Comparison of ENCODE assay signal across 1 cellular context in the genomic region with DNA sequence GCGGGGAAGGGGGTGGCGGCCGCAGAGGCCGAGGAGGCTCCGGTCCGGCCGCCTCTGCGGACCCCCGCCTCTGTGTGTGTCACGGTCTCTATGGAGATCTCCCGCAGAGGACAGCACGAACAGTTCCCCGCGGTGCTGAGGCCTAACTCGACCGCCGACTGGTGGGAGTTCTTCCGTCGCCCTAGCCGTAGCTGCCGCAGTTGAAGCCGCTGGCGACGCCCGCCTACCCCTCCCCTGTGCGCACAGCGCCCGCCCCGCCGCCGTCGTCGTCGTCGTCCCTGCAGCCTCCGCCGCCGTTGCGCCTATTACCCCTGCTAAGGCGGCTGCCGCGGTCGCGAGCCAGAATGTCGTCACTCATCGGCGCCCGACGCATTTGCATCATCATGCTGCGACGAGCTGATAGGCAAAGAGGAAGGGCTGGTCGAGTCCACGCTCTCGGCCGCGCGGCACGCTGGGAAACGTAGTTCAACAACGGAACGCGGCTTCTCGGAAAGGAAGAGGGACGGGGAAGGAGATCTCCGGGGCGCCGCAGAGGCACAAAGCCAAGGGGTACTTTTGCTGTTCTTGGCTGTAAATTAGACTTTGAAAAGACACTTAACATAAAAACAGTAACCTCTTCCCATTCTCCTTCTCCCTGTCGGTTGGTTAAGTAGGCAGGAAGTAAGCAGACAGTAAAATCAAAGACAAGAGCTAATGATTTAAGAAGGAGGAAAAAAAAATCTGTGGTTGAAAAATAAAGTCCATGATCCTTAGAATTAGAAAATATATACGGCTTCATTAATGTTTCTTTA.
TF ChIP-seq lines count a peak whose summit lies in the region.

A gene (minus strand): TSS at position 346 of the 791 bp plus-strand sequence. CDS start 538 bp downstream, outside the sequence.

TF ChIP-seq in WTC11, 78 proteins besides CTCF, POLR2A, EP300 and RAD21 (continued from another document and continues in another):
- TF ChIP-seq, protein P1, sequence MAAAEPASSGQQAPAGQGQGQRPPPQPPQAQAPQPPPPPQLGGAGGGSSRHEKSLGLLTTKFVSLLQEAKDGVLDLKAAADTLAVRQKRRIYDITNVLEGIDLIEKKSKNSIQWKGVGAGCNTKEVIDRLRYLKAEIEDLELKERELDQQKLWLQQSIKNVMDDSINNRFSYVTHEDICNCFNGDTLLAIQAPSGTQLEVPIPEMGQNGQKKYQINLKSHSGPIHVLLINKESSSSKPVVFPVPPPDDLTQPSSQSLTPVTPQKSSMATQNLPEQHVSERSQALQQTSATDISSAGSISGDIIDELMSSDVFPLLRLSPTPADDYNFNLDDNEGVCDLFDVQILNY (CRISPR knock-in tag; IDR thresholded peaks at IDR 0.05), result peak; percentile 26; the same call in 1 of the 2 replicates
- no peak for TF ChIP-seq SOX15 (CRISPR knock-in tag; IDR thresholded peaks at IDR 0.05)
- no peak for TF ChIP-seq EMX1 (CRISPR knock-in tag; IDR thresholded peaks at IDR 0.05)
- TF ChIP-seq, protein P2, sequence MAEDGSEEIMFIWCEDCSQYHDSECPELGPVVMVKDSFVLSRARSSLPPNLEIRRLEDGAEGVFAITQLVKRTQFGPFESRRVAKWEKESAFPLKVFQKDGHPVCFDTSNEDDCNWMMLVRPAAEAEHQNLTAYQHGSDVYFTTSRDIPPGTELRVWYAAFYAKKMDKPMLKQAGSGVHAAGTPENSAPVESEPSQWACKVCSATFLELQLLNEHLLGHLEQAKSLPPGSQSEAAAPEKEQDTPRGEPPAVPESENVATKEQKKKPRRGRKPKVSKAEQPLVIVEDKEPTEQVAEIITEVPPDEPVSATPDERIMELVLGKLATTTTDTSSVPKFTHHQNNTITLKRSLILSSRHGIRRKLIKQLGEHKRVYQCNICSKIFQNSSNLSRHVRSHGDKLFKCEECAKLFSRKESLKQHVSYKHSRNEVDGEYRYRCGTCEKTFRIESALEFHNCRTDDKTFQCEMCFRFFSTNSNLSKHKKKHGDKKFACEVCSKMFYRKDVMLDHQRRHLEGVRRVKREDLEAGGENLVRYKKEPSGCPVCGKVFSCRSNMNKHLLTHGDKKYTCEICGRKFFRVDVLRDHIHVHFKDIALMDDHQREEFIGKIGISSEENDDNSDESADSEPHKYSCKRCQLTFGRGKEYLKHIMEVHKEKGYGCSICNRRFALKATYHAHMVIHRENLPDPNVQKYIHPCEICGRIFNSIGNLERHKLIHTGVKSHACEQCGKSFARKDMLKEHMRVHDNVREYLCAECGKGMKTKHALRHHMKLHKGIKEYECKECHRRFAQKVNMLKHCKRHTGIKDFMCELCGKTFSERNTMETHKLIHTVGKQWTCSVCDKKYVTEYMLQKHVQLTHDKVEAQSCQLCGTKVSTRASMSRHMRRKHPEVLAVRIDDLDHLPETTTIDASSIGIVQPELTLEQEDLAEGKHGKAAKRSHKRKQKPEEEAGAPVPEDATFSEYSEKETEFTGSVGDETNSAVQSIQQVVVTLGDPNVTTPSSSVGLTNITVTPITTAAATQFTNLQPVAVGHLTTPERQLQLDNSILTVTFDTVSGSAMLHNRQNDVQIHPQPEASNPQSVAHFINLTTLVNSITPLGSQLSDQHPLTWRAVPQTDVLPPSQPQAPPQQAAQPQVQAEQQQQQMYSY (CRISPR knock-in tag; IDR thresholded peaks at IDR 0.05), result no peak
- TF ChIP-seq, protein P3, sequence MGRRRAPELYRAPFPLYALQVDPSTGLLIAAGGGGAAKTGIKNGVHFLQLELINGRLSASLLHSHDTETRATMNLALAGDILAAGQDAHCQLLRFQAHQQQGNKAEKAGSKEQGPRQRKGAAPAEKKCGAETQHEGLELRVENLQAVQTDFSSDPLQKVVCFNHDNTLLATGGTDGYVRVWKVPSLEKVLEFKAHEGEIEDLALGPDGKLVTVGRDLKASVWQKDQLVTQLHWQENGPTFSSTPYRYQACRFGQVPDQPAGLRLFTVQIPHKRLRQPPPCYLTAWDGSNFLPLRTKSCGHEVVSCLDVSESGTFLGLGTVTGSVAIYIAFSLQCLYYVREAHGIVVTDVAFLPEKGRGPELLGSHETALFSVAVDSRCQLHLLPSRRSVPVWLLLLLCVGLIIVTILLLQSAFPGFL (CRISPR knock-in tag; IDR thresholded peaks at IDR 0.05; ENCODE audit: borderline replicate concordance), result no peak
- TF ChIP-seq, protein P4, sequence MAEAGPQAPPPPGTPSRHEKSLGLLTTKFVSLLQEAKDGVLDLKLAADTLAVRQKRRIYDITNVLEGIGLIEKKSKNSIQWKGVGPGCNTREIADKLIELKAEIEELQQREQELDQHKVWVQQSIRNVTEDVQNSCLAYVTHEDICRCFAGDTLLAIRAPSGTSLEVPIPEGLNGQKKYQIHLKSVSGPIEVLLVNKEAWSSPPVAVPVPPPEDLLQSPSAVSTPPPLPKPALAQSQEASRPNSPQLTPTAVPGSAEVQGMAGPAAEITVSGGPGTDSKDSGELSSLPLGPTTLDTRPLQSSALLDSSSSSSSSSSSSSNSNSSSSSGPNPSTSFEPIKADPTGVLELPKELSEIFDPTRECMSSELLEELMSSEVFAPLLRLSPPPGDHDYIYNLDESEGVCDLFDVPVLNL (CRISPR knock-in tag; IDR thresholded peaks at IDR 0.05; ENCODE audit: borderline replicate concordance, low read depth), result no peak
- TF ChIP-seq, protein P5, sequence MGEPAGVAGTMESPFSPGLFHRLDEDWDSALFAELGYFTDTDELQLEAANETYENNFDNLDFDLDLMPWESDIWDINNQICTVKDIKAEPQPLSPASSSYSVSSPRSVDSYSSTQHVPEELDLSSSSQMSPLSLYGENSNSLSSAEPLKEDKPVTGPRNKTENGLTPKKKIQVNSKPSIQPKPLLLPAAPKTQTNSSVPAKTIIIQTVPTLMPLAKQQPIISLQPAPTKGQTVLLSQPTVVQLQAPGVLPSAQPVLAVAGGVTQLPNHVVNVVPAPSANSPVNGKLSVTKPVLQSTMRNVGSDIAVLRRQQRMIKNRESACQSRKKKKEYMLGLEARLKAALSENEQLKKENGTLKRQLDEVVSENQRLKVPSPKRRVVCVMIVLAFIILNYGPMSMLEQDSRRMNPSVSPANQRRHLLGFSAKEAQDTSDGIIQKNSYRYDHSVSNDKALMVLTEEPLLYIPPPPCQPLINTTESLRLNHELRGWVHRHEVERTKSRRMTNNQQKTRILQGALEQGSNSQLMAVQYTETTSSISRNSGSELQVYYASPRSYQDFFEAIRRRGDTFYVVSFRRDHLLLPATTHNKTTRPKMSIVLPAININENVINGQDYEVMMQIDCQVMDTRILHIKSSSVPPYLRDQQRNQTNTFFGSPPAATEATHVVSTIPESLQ (CRISPR knock-in tag; IDR thresholded peaks at IDR 0.05), result no peak
- TF ChIP-seq CBFB (CRISPR knock-in tag; IDR thresholded peaks at IDR 0.05; ENCODE audit: low read depth), result no peak
- TF ChIP-seq, protein P6, sequence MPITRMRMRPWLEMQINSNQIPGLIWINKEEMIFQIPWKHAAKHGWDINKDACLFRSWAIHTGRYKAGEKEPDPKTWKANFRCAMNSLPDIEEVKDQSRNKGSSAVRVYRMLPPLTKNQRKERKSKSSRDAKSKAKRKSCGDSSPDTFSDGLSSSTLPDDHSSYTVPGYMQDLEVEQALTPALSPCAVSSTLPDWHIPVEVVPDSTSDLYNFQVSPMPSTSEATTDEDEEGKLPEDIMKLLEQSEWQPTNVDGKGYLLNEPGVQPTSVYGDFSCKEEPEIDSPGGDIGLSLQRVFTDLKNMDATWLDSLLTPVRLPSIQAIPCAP (CRISPR knock-in tag; IDR thresholded peaks at IDR 0.05), result no peak
- no peak for TF ChIP-seq ZNF263 (CRISPR knock-in tag; IDR thresholded peaks at IDR 0.05; ENCODE audit: low read depth)
- no peak for TF ChIP-seq TCF7 (CRISPR knock-in tag; IDR thresholded peaks at IDR 0.05; ENCODE audit: low read depth)
- no peak for TF ChIP-seq ELF4 (CRISPR knock-in tag; IDR thresholded peaks at IDR 0.05; ENCODE audit: low read depth)
- TF ChIP-seq, protein P7, sequence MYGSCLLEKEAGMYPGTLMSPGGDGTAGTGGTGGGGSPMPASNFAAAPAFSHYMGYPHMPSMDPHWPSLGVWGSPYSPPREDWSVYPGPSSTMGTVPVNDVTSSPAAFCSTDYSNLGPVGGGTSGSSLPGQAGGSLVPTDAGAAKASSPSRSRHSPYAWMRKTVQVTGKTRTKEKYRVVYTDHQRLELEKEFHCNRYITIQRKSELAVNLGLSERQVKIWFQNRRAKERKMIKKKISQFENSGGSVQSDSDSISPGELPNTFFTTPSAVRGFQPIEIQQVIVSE (CRISPR knock-in tag; IDR thresholded peaks at IDR 0.05; ENCODE audit: borderline replicate concordance), result no peak
- TF ChIP-seq, protein P8, sequence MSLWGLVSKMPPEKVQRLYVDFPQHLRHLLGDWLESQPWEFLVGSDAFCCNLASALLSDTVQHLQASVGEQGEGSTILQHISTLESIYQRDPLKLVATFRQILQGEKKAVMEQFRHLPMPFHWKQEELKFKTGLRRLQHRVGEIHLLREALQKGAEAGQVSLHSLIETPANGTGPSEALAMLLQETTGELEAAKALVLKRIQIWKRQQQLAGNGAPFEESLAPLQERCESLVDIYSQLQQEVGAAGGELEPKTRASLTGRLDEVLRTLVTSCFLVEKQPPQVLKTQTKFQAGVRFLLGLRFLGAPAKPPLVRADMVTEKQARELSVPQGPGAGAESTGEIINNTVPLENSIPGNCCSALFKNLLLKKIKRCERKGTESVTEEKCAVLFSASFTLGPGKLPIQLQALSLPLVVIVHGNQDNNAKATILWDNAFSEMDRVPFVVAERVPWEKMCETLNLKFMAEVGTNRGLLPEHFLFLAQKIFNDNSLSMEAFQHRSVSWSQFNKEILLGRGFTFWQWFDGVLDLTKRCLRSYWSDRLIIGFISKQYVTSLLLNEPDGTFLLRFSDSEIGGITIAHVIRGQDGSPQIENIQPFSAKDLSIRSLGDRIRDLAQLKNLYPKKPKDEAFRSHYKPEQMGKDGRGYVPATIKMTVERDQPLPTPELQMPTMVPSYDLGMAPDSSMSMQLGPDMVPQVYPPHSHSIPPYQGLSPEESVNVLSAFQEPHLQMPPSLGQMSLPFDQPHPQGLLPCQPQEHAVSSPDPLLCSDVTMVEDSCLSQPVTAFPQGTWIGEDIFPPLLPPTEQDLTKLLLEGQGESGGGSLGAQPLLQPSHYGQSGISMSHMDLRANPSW (CRISPR knock-in tag; conservative IDR thresholded peaks at IDR 0.05; ENCODE audit: low read depth), result no peak
- TF ChIP-seq FOXK1 (CRISPR knock-in tag; IDR thresholded peaks at IDR 0.05), result peak; percentile 95
- TF ChIP-seq CREB1 (CRISPR knock-in tag; IDR thresholded peaks at IDR 0.05), result peak; percentile 98
- TF ChIP-seq, protein P9, sequence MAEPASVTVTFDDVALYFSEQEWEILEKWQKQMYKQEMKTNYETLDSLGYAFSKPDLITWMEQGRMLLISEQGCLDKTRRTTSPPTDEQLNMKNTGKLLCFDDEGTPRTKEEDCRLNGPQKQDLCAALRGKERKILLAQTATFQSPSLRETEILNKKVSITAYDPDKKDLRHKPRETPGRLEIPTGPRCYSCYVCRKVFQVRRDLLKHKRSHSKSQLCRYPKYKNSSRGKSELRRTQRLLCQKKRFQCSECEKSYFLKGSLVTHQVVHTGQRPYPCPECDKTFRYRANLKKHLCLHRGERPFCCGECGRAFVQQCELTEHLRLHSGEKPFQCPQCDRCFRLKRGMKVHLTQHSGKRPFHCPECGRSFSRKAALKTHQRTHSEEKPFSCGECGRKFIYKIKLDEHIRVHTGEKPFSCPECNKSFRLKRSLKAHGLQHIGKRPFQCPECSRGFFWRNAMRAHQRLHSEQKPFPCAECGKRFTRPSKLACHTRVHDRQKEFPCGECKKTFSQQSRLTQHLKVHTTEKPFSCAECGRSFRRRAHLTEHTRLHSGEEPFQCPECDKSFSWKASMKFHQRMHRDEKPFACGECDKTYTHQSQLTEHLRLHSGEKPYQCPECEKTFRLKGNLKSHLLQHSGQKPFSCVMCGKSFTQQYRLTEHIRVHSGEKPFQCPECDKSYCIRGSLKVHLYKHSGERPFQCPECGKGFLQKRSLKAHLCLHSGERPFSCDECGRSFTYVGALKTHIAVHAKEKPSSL (CRISPR knock-in tag; conservative IDR thresholded peaks at IDR 0.05), result no peak
- no peak; the same call in 1 of the 2 replicates for TF ChIP-seq SMAD4 (CRISPR knock-in tag; IDR thresholded peaks at IDR 0.05)
- no peak for TF ChIP-seq OVOL2 (CRISPR knock-in tag; IDR thresholded peaks at IDR 0.05; ENCODE audit: borderline replicate concordance)
- TF ChIP-seq, protein P10, sequence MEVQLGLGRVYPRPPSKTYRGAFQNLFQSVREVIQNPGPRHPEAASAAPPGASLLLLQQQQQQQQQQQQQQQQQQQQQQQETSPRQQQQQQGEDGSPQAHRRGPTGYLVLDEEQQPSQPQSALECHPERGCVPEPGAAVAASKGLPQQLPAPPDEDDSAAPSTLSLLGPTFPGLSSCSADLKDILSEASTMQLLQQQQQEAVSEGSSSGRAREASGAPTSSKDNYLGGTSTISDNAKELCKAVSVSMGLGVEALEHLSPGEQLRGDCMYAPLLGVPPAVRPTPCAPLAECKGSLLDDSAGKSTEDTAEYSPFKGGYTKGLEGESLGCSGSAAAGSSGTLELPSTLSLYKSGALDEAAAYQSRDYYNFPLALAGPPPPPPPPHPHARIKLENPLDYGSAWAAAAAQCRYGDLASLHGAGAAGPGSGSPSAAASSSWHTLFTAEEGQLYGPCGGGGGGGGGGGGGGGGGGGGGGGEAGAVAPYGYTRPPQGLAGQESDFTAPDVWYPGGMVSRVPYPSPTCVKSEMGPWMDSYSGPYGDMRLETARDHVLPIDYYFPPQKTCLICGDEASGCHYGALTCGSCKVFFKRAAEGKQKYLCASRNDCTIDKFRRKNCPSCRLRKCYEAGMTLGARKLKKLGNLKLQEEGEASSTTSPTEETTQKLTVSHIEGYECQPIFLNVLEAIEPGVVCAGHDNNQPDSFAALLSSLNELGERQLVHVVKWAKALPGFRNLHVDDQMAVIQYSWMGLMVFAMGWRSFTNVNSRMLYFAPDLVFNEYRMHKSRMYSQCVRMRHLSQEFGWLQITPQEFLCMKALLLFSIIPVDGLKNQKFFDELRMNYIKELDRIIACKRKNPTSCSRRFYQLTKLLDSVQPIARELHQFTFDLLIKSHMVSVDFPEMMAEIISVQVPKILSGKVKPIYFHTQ (CRISPR knock-in tag; IDR thresholded peaks at IDR 0.05), result no peak
- TF ChIP-seq, protein P11, sequence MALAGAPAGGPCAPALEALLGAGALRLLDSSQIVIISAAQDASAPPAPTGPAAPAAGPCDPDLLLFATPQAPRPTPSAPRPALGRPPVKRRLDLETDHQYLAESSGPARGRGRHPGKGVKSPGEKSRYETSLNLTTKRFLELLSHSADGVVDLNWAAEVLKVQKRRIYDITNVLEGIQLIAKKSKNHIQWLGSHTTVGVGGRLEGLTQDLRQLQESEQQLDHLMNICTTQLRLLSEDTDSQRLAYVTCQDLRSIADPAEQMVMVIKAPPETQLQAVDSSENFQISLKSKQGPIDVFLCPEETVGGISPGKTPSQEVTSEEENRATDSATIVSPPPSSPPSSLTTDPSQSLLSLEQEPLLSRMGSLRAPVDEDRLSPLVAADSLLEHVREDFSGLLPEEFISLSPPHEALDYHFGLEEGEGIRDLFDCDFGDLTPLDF (CRISPR knock-in tag; IDR thresholded peaks at IDR 0.05), result no peak
- TF ChIP-seq NR3C1 (CRISPR knock-in tag; conservative IDR thresholded peaks at IDR 0.05; ENCODE audit: low read depth), result no peak
- TF ChIP-seq, protein P12, sequence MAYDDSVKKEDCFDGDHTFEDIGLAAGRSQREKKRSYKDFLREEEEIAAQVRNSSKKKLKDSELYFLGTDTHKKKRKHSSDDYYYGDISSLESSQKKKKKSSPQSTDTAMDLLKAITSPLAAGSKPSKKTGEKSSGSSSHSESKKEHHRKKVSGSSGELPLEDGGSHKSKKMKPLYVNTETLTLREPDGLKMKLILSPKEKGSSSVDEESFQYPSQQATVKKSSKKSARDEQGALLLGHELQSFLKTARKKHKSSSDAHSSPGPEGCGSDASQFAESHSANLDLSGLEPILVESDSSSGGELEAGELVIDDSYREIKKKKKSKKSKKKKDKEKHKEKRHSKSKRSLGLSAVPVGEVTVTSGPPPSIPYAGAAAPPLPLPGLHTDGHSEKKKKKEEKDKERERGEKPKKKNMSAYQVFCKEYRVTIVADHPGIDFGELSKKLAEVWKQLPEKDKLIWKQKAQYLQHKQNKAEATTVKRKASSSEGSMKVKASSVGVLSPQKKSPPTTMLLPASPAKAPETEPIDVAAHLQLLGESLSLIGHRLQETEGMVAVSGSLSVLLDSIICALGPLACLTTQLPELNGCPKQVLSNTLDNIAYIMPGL (CRISPR knock-in tag; IDR thresholded peaks at IDR 0.05), result no peak; the same call in 1 of the 2 replicates
- TF ChIP-seq ESRRA (CRISPR knock-in tag; IDR thresholded peaks at IDR 0.05; ENCODE audit: borderline replicate concordance), result no peak
- no peak for TF ChIP-seq JAZF1 (CRISPR knock-in tag; IDR thresholded peaks at IDR 0.05)
- no peak for TF ChIP-seq ZNF671 (CRISPR knock-in tag; IDR thresholded peaks at IDR 0.05)
- TF ChIP-seq ZNF121 (CRISPR knock-in tag; IDR thresholded peaks at IDR 0.05), result no peak
